Comparison of ENCODE assay signal across 1 cellular context in the genomic region with DNA sequence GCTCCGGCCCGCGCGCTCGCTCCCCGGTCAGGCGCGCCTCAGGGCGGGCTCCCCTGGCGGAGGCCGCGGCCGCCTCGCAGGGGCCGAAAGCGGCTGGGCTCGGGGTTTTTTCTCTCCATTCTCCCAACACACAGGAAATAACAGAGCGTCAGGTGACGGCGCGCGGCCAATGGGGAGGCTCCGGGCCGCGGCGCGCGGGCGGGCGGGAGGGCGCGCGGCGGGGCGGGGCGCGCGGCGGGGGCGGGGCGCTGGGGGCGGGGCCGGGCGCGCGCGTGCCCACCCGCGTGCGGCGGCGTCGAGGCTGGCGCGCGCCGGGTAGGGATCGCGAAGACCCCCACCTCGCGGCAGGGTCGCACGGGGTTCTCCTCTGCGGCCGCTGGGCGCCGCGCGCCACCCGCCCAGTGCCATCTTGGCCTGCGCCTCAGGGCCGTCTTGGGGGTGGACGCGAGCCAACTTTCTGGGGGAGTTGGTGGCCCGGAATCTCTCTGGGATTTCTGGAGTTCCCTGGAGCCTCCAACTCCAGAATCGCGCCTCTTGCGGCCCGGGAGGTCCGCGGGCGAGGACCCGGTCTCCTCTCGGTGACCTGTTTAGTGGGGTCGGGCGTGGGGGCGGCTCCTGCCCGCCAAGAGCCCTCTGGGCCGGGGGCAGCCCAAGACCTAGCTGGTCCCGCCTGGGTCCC.
A peak's percentile ranks its signal among the peaks of the same experiment; 100 is the strongest.
TF ChIP-seq lines count a peak whose summit lies in the region.

TSS of gene TCF20 (minus strand) at position 142 of the 679 bp plus-strand sequence. CDS start 55,348 bp downstream, outside the sequence.

TF ChIP-seq in WTC11, 78 proteins besides CTCF, POLR2A, EP300 and RAD21 (continued from another document):
- TF ChIP-seq ZNF532 (CRISPR knock-in tag; IDR thresholded peaks at IDR 0.05; ENCODE audit: borderline replicate concordance) (no peak), ZBTB21 (CRISPR knock-in tag; IDR thresholded peaks at IDR 0.05; ENCODE audit: borderline replicate concordance) (no peak), PRRX2 (CRISPR knock-in tag; IDR thresholded peaks at IDR 0.05) (no peak), E2F4 (CRISPR knock-in tag; IDR thresholded peaks at IDR 0.05; ENCODE audit: borderline replicate concordance, low read depth) (no peak), ZSCAN18 (CRISPR knock-in tag; IDR thresholded peaks at IDR 0.05) (no peak), ZNF425 (CRISPR knock-in tag; conservative IDR thresholded peaks at IDR 0.05) (no peak), NFATC4 (CRISPR knock-in tag; IDR thresholded peaks at IDR 0.05) (no peak), TCF7 (CRISPR knock-in tag; IDR thresholded peaks at IDR 0.05; ENCODE audit: low read depth) (no peak), MYBL2 (CRISPR knock-in tag; IDR thresholded peaks at IDR 0.05) (0 out of 2 replicates have a peak, but pooled peaks have one; percentile 37), JAZF1 (CRISPR knock-in tag; IDR thresholded peaks at IDR 0.05) (no peak), ZMAT4 (CRISPR knock-in tag; IDR thresholded peaks at IDR 0.05) (no peak), SP1 (CRISPR knock-in tag; conservative IDR thresholded peaks at IDR 0.05) (0 out of 2 replicates have a peak, but pooled peaks have one; percentile 28), TP53 (CRISPR knock-in tag; IDR thresholded peaks at IDR 0.05) (0 out of 2 replicates have a peak, but pooled peaks have one; percentile 51), STAT6 (CRISPR knock-in tag; conservative IDR thresholded peaks at IDR 0.05; ENCODE audit: low read depth) (no peak)
TF ChIP-seq in WTC11: peak in this region for 20.
